ENCODE assay signal across 15 cellular contexts in the genomic region with DNA sequence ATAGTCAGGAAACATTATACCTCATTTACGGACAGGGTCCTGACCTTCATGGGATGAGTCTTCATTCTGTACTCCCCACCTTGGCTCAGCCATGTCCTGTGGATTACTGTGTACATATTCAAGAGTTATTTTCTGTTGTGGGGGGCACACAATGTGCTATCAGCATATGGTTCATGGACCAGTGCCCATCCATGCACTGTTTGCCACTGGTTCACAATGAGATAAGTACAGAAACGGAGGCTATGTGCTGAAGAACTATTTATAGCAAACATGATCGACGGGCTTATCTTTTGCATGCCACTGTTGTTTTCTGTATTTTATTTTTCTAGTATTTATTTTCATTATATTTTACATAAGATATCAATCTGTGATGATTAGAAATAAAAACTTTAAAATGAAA. TPM values are rescaled to one million over a fixed set of nuclear protein-coding genes. Genes with fewer than 3 reads are reported as not detected.
"Had no signal": no experiment of that assay in that cellular context is flagged by ENCODE, and none has a peak within 500 bp of the region (broad histone marks: within the 10 kb centered on the region; RNA-seq: fewer than 3 reads in every experiment).

No MANE protein-coding gene starts in this region.

- ATAC-seq: left cardiac atrium, Right ventricle myocardium inferior had no signal

- H3K4me3 Mint-ChIP-seq: activated naive CD8-positive, alpha-beta T cell treated with anti-CD3 and anti-CD28 coated beads, Interleukin-2, amount 10 ng/mL, durations not matched to agents 7 days and 5 days; T-helper 2 cell treated with Interferon-gamma antibody and Interleukin-4, amounts not matched to agents 5 μg/mL and 100 μg/mL, for 36 hours had no signal

- H3K27me3 Mint-ChIP-seq: activated naive CD8-positive, alpha-beta T cell treated with anti-CD3 and anti-CD28 coated beads, Interleukin-2, amount 10 ng/mL, durations not matched to agents 7 days and 5 days had no signal

- H3K4me3 ChIP-seq: ascending aorta, pancreas, thyroid gland had no signal

- H3K27ac Mint-ChIP-seq: T-helper 2 cell treated with Interferon-gamma antibody and Interleukin-4, amounts not matched to agents 5 μg/mL and 100 μg/mL, for 36 hours had no signal

- H3K9me3 Mint-ChIP-seq: activated naive CD8-positive, alpha-beta T cell treated with anti-CD3 and anti-CD28 coated beads, Interleukin-2, amount 10 ng/mL, durations not matched to agents 7 days and 5 days; T-helper 2 cell treated with Interferon-gamma antibody and Interleukin-4, amounts not matched to agents 5 μg/mL and 100 μg/mL, for 36 hours had no signal

- DNase-seq: activated CD4-positive, alpha-beta T cell treated with anti-CD3 and anti-CD28 coated beads, Interleukin-2, amount 50 U/mL, for 48 hours; activated naive CD8-positive, alpha-beta T cell treated with anti-CD3 and anti-CD28 coated beads, Interleukin-2, amount 10 ng/mL, durations not matched to agents 7 days and 5 days; activated T-cell treated with anti-CD3 and anti-CD28 coated beads, Interleukin-2, amount 50 U/mL, for 48 hours; effector memory CD4-positive, alpha-beta T cell; hypothalamus; left cardiac atrium; mesendoderm; pancreas; stimulated activated CD4-positive, alpha-beta T cell treated with anti-CD3 and anti-CD28 coated beads, Interleukin-15, amount 100 ng/mL, for 24 hours; stimulated activated CD4-positive, alpha-beta T cell treated with anti-CD3 and anti-CD28 coated beads, Interleukin-4, amount 100 ng/mL, for 24 hours; thyroid gland had no signal

- H3K4me1 ChIP-seq: ascending aorta, thyroid gland had no signal

- H3K36me3 ChIP-seq: ascending aorta, pancreas, thyroid gland had no signal

- H3K9me3 ChIP-seq: ascending aorta, pancreas, thyroid gland had no signal

- H3K27me3 ChIP-seq: ascending aorta, pancreas, thyroid gland had no signal

- H3K27ac ChIP-seq: ascending aorta, thyroid gland had no signal

RNA-seq across cellular contexts. Expression of gene CCDC89, which starts 56.4 kb away (rescaled TPM):
- total RNA-seq: epithelial cell of proximal tubule had no signal
